9 cellular contexts compared by ENCODE assay signal in the genomic region with DNA sequence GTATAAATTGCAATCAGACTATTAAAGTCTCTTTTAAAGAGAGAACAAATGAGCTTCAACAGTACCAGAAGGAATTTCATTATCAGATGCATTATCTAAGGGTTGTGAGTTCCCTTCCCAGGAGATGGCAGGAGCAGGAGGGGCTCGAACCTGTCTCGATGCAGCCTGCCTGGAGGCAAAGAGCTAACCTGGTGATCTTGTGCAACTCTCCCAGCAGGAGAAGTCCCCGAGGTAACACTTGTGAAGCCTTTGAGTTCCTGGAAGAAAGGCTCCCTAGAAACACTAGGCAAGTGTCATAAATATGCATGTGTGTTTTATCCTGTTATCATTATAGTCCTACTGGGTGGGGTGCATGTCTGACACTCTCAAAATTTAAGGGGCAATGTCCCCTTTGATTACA.
"Had no signal": no experiment of that assay in that cellular context is flagged by ENCODE, and none has a peak within 500 bp of the region (broad histone marks: within the 10 kb centered on the region; RNA-seq: fewer than 3 reads in every experiment).

No MANE protein-coding gene starts in this region.

- H3K9me3 ChIP-seq: HAP-1 had no signal

- H3K4me2 ChIP-seq: GM23338 had no signal

- DNase-seq: GM23248, GOT3, H7, H9, HCEC 1CT, HFFc6 had no signal

- ATAC-seq: GM23338, HCT116 had no signal

- H3K36me3 ChIP-seq: HAP-1 had no signal

- H3K9ac ChIP-seq: GM23248 had no signal

- H3K4me1 ChIP-seq: HAP-1 had no signal

- H3K27ac ChIP-seq: GM23248 had no signal

- H3K4me3 ChIP-seq: GM23248, GM23338, HAP-1 had no signal
